Comparison of ENCODE assay signal across 18 cellular contexts in genomic region chr5:61289241-61289640, GRCh38. TPM values are rescaled to one million over a fixed set of nuclear protein-coding genes. Genes with fewer than 3 reads are reported as not detected.
A peak's percentile ranks its signal among the peaks of the same experiment; 100 is the strongest.
DNase-seq lines count a peak whose midpoint lies in the region; ATAC-seq, FAIRE-seq and TF ChIP-seq lines count a peak whose summit lies in the region.
"Had no signal": no experiment of that assay in that cellular context is flagged by ENCODE, and none has a peak within 500 bp of the region (broad histone marks: within the 10 kb centered on the region; RNA-seq: fewer than 3 reads in every experiment).

No MANE protein-coding gene starts in this region.

- no peak overlapping the region for H3K4me3 ChIP-seq in GM12878
- no peak overlapping the region for H3K4me3 ChIP-seq in keratinocyte (ENCODE audit: control insufficient read depth in 2 of 3, extremely low read depth in 1 of 3, insufficient read depth in 2 of 3, low read depth in 1 of 3, low read length in 3 of 3)
- H3K4me3 ChIP-seq in vagina: no peak overlapping the region
- H3K4me3 ChIP-seq: adrenal gland, gastroesophageal sphincter had no signal

- no peaks in the 10 kb centered on the region for H3K4me1 ChIP-seq in GM12878 (ENCODE audit: control insufficient read depth, insufficient read depth, low read length)
- H3K4me1 ChIP-seq in keratinocyte (ENCODE audit: control insufficient read depth, extremely low read depth, insufficient read depth, low read length): no peaks in the 10 kb centered on the region
- H3K4me1 ChIP-seq in vagina: no peaks in the 10 kb centered on the region
- H3K4me1 ChIP-seq: adrenal gland had no signal

- RAD21 ChIA-PET in GM12878 (lab: Charles Lee; ENCODE audit: unreplicated experiment): no interaction called here

- 69% methylated on average over 2 of the region's 2 CpGs for WGBS in GM12878 (ENCODE audit: insufficient coverage, insufficient replicate concordance, low lambda C conversion rate, missing lambda C conversion rate)

- SMC1A ChIA-PET in GM12878 (lab: Charles Lee; ENCODE audit: uncharacterized antibody, unreplicated experiment): no interaction called here

- H3K9ac ChIP-seq in GM12878 (ENCODE audit: control insufficient read depth, insufficient read depth, low read length): no peak overlapping the region
- H3K9ac ChIP-seq in keratinocyte (ENCODE audit: control insufficient read depth, extremely low read depth, insufficient read depth, low read length): no peak overlapping the region

- no peak for TF ChIP-seq RAD21 in GM12878 (IDR thresholded peaks at IDR 0.05; ENCODE audit: insufficient read depth, low read depth, low read length)

- H3K9me3 ChIP-seq in GM12878 (replicated peaks; ENCODE audit: control insufficient read depth, insufficient read depth, low read length): no peaks in the 10 kb centered on the region
- no peaks in the 10 kb centered on the region for H3K9me3 ChIP-seq in keratinocyte (ENCODE audit: control insufficient read depth, low read depth, low read length)
- no peaks in the 10 kb centered on the region for H3K9me3 ChIP-seq in vagina
- H3K9me3 ChIP-seq: adrenal gland, gastroesophageal sphincter had no signal

- TF ChIP-seq CTCF in GM12878 (IDR thresholded peaks at IDR 0.05 in 2 of 3, conservative IDR thresholded peaks at IDR 0.05 in 1 of 3; ENCODE audit: control insufficient read depth in 2 of 3, extremely low read depth in 1 of 3, insufficient read depth in 1 of 3, low read depth in 3 of 3, low read length in 3 of 3) (no peak), keratinocyte (optimal IDR thresholded peaks at IDR 0.05 in 1 of 3, IDR thresholded peaks at IDR 0.05 in 1 of 3, conservative IDR thresholded peaks at IDR 0.05 in 1 of 3; ENCODE audit: extremely low read depth in 1 of 3, insufficient read depth in 2 of 3, low read length in 3 of 3) (peak in 2 of 3 experiments; percentile 25 to 27), vagina (IDR thresholded peaks at IDR 0.05) (no peak), glutamatergic neuron (IDR thresholded peaks at IDR 0.05; ENCODE audit: partially characterized antibody, unreplicated experiment) (no peak)

- peak; percentile 26 for ATAC-seq in stimulated activated naive CD8-positive, alpha-beta T cell treated with anti-CD3 and anti-CD28 coated beads, Interleukin-15, Interleukin-2, amounts not matched to agents 100 U/mL and 50 U/mL, for 24 hours
- no peak for ATAC-seq in stimulated activated naive CD8-positive, alpha-beta T cell treated with anti-CD3 and anti-CD28 coated beads, Interleukin-15, amount 100 ng/mL, for 72 hours
- peak; percentile 23 for ATAC-seq in GM12878
- ATAC-seq: gastroesophageal sphincter; naive thymus-derived CD8-positive, alpha-beta T cell had no signal

- no peaks in the 10 kb centered on the region for H3K4me1 Mint-ChIP-seq in stimulated activated naive CD8-positive, alpha-beta T cell treated with anti-CD3 and anti-CD28 coated beads, Interleukin-15, amount 100 ng/mL, for 72 hours
- H3K4me1 Mint-ChIP-seq in glutamatergic neuron (ENCODE audit: low read depth, unreplicated experiment): no peaks in the 10 kb centered on the region
- H3K4me1 Mint-ChIP-seq: naive thymus-derived CD8-positive, alpha-beta T cell had no signal

- intact Hi-C loops in GM12878 (cut with micrococcal nuclease; ENCODE audit: unreplicated experiment): no loop called here
- intact Hi-C loops in vagina (cut with DNase I): no loop called here

- no peaks in the 10 kb centered on the region for H3K27me3 Mint-ChIP-seq in stimulated activated naive CD8-positive, alpha-beta T cell treated with anti-CD3 and anti-CD28 coated beads, Interleukin-15, amount 100 ng/mL, for 72 hours
- H3K27me3 Mint-ChIP-seq in glutamatergic neuron (ENCODE audit: unreplicated experiment): peaks cover 2% of the 10 kb centered on the region
- H3K27me3 Mint-ChIP-seq: naive thymus-derived CD8-positive, alpha-beta T cell had no signal

- H3K4me3 Mint-ChIP-seq in stimulated activated naive CD8-positive, alpha-beta T cell treated with anti-CD3 and anti-CD28 coated beads, Interleukin-15, amount 100 ng/mL, for 72 hours: no peak overlapping the region
- no peak overlapping the region for H3K4me3 Mint-ChIP-seq in glutamatergic neuron (ENCODE audit: unreplicated experiment)
- H3K4me3 Mint-ChIP-seq: naive thymus-derived CD8-positive, alpha-beta T cell; stimulated activated naive CD8-positive, alpha-beta T cell treated with anti-CD3 and anti-CD28 coated beads, Interleukin-15, Interleukin-2, amounts not matched to agents 100 ng/mL and 50 ng/mL, for 24 hours had no signal

- H3K36me3 ChIP-seq in GM12878 (ENCODE audit: control insufficient read depth in 2 of 2, insufficient read depth in 2 of 2, low read length in 1 of 2): no peaks in the 10 kb centered on the region
- peaks cover 0 to 1% of the 10 kb centered on the region in 2 experiments for H3K36me3 ChIP-seq in keratinocyte (ENCODE audit: control insufficient read depth in 2 of 2, extremely low read depth in 1 of 2, insufficient read depth in 2 of 2, low read length in 2 of 2)
- H3K36me3 ChIP-seq in vagina: no peaks in the 10 kb centered on the region
- H3K36me3 ChIP-seq: adrenal gland, gastroesophageal sphincter had no signal

- H3K27me3 ChIP-seq in GM12878 (replicated peaks in 1 of 2; ENCODE audit: control insufficient read depth in 2 of 2, insufficient read depth in 2 of 2, low read length in 1 of 2): no peaks in the 10 kb centered on the region
- H3K27me3 ChIP-seq in keratinocyte (ENCODE audit: control insufficient read depth, extremely low read depth, insufficient read depth, low read length): no peaks in the 10 kb centered on the region
- no peaks in the 10 kb centered on the region for H3K27me3 ChIP-seq in vagina
- H3K27me3 ChIP-seq: adrenal gland, gastroesophageal sphincter had no signal

- no peaks in the 10 kb centered on the region for H3K9me3 Mint-ChIP-seq in stimulated activated naive CD8-positive, alpha-beta T cell treated with anti-CD3 and anti-CD28 coated beads, Interleukin-15, amount 100 ng/mL, for 72 hours
- no peaks in the 10 kb centered on the region for H3K9me3 Mint-ChIP-seq in glutamatergic neuron (ENCODE audit: unreplicated experiment)
- H3K9me3 Mint-ChIP-seq: naive thymus-derived CD8-positive, alpha-beta T cell; stimulated activated naive CD8-positive, alpha-beta T cell treated with anti-CD3 and anti-CD28 coated beads, Interleukin-15, Interleukin-2, amounts not matched to agents 100 ng/mL and 50 ng/mL, for 24 hours had no signal

- H3K9me1 ChIP-seq in keratinocyte (ENCODE audit: control insufficient read depth, extremely low read depth, insufficient read depth, low read length): no peaks in the 10 kb centered on the region

- in situ Hi-C loops in GM12878 (cut with MboI): no loop called here

- FAIRE-seq in GM12878 (lab: Jason Lieb, UNC) (no peak), keratinocyte (lab: Jason Lieb, UNC) (no peak)
- FAIRE-seq: endometrium had no signal

- POLR2A ChIA-PET in GM12878 (lab: Charles Lee): interaction anchor here (0.6 kb wide), 1 partner anchor 25 kb away, joined by 3 read pairs; no protein-coding TSS in a partner anchor

- dilution Hi-C loops in keratinocyte (cut with MboI; ENCODE audit: extremely low pct_ligation_motif_present, low sequenced_read_pairs): no loop called here

- no peaks in the 10 kb centered on the region for H4K20me1 ChIP-seq in GM12878 (ENCODE audit: control insufficient read depth, insufficient read depth)
- no peaks in the 10 kb centered on the region for H4K20me1 ChIP-seq in keratinocyte (ENCODE audit: control insufficient read depth, extremely low read depth, insufficient read depth, low read length)

- H2AFZ ChIP-seq in GM12878 (ENCODE audit: control insufficient read depth, low read depth, low read length) (no peak overlapping the region), keratinocyte (ENCODE audit: control insufficient read depth, low read length) (no peak overlapping the region)

- no TSS peak for BruUV-seq in GM12878 (replicated peaks; lab: Mats Ljungman, UMichigan)

- no peak for TF ChIP-seq POLR2A in GM12878 (IDR thresholded peaks at IDR 0.05; ENCODE audit: low read depth, low read length)
- TF ChIP-seq POLR2A in vagina (IDR thresholded peaks at IDR 0.05): no peak

- no peak for TF ChIP-seq EP300 in GM12878 (IDR thresholded peaks at IDR 0.05; ENCODE audit: borderline replicate concordance in 1 of 2, control insufficient read depth in 1 of 2, low read depth in 2 of 2, low read length in 2 of 2)

- H3K27ac ChIP-seq in GM12878 (ENCODE audit: control insufficient read depth, insufficient read depth): no peak overlapping the region
- H3K27ac ChIP-seq in keratinocyte (ENCODE audit: control insufficient read depth, insufficient read depth, low read length): no peak overlapping the region
- no peak overlapping the region for H3K27ac ChIP-seq in vagina
- H3K27ac ChIP-seq: adrenal gland, gastroesophageal sphincter had no signal

- CTCF ChIA-PET in GM12878 (lab: Yijun Ruan, JAX): no interaction called here

- no peaks in the 10 kb centered on the region for H3K79me2 ChIP-seq in GM12878 (ENCODE audit: control insufficient read depth, insufficient read depth, low read length)
- no peaks in the 10 kb centered on the region for H3K79me2 ChIP-seq in keratinocyte (ENCODE audit: control insufficient read depth, insufficient read depth, low read length)

- DNase-seq in stimulated activated naive CD8-positive, alpha-beta T cell treated with anti-CD3 and anti-CD28 coated beads, Interleukin-15, Interleukin-2, amounts not matched to agents 100 U/mL and 50 U/mL, for 24 hours: no peak
- no peak for DNase-seq in stimulated activated naive CD8-positive, alpha-beta T cell treated with anti-CD3 and anti-CD28 coated beads, Interleukin-15, amount 100 ng/mL, for 72 hours
- DNase-seq in GM12878 (ENCODE audit: low read depth, low spot score) (no peak), keratinocyte (ENCODE audit: low read depth, low spot score) (no peak), vagina (ENCODE audit: extremely low spot score in 2 of 2) (no peak), AG20443 (ENCODE audit: low spot score) (no peak), glutamatergic neuron (no peak)
- no peak for DNase-seq in activated T-cell treated with anti-CD3 and anti-CD28 coated beads, Interleukin-2, amount 50 U/mL, for 1 hour
- DNase-seq: activated CD4-positive, CD25-positive, alpha-beta regulatory T cell; adrenal gland; central memory CD4-positive, alpha-beta T cell; naive thymus-derived CD8-positive, alpha-beta T cell; NCI-H187 treated with DMSO at 0.1 percent for 48 hours; NCI-H82; stimulated activated CD4-positive, alpha-beta T cell treated with anti-CD3 and anti-CD28 coated beads, Interleukin-15, amount 100 ng/mL, for 24 hours had no signal

- H3K36me3 Mint-ChIP-seq in glutamatergic neuron (ENCODE audit: unreplicated experiment): peaks cover 4% of the 10 kb centered on the region
- H3K36me3 Mint-ChIP-seq: naive thymus-derived CD8-positive, alpha-beta T cell had no signal

- H3K4me2 ChIP-seq in GM12878 (ENCODE audit: control insufficient read depth, insufficient read depth) (no peak overlapping the region), keratinocyte (ENCODE audit: control insufficient read depth, extremely low read depth, insufficient read depth, low read depth, low read length) (no peak overlapping the region)

- H3K27ac Mint-ChIP-seq in stimulated activated naive CD8-positive, alpha-beta T cell treated with anti-CD3 and anti-CD28 coated beads, Interleukin-15, amount 100 ng/mL, for 72 hours: no peak overlapping the region
- no peak overlapping the region for H3K27ac Mint-ChIP-seq in glutamatergic neuron (ENCODE audit: unreplicated experiment)
- H3K27ac Mint-ChIP-seq: naive thymus-derived CD8-positive, alpha-beta T cell; stimulated activated naive CD8-positive, alpha-beta T cell treated with anti-CD3 and anti-CD28 coated beads, Interleukin-15, Interleukin-2, amounts not matched to agents 100 ng/mL and 50 ng/mL, for 24 hours had no signal

RNA-seq across cellular contexts. Expression of gene ZSWIM6, which starts 42.8 kb away (rescaled TPM):
- 16.7 and 17.8 TPM in 2 replicates for total RNA-seq in GM12878 (2013; cell fraction: nucleolus; rRNA removed)
- 2.7 and 3.0 TPM in 2 replicates for total RNA-seq in GM12878 (2014; rRNA removed)
- total RNA-seq in GM12878 (2014; rRNA removed; fragmentation: Illumina TruSeq; extraction: Trizol): 3.8 and 4.1 TPM in 2 replicates
- 5.9 and 6.2 TPM in 2 replicates for total RNA-seq in GM12878 (2021)
- polyA plus RNA-seq in GM12878 (2011; ENCODE audit: low read depth): 0.63 TPM
- 5.7 and 6.1 TPM in 2 replicates for polyA plus RNA-seq in GM12878 (2011; rRNA removed)
- polyA plus RNA-seq in GM12878 (2011; cell fraction: cytosol; rRNA removed): 4.9 and 5.2 TPM in 2 replicates
- 8.4 and 11.4 TPM in 2 replicates for polyA plus RNA-seq in GM12878 (2011; cell fraction: nucleus; rRNA removed)
- polyA plus RNA-seq in GM12878 (2012): 0.60 and 0.86 TPM in 2 replicates
- 5.3 and 6.2 TPM in 2 replicates for polyA plus RNA-seq in GM12878 (2014; fragmentation: Illumina TruSeq; extraction: Trizol)
- 1 to 10 TPM; 1.5 to 2.1 TPM for polyA plus RNA-seq in GM12878 (2014; fragmentation: Nextera tagmentation; extraction: Ambion mirVana)
- 4.7 TPM in 2 replicates for polyA plus RNA-seq in GM12878 (2014; rRNA removed)
- polyA plus RNA-seq in GM12878 (2016; fragmentation: Nextera tagmentation; extraction: Ambion mirVana): under 1 TPM; 0.53 to 0.59 TPM
- polyA minus RNA-seq in GM12878 (2011; rRNA and poly(A)+ RNA removed): 12.2 and 13.0 TPM in 2 replicates
- polyA minus RNA-seq in GM12878 (2011; cell fraction: cytosol; rRNA and poly(A)+ RNA removed): 3.7 and 4.1 TPM in 2 replicates
- 7.5 and 10.0 TPM in 2 replicates for polyA minus RNA-seq in GM12878 (2011; cell fraction: nucleus; rRNA and poly(A)+ RNA removed)
- polyA plus RNA-seq in keratinocyte: 8.6 to 10.8 TPM (median 9.9 TPM) in 3 replicates
- polyA plus RNA-seq in keratinocyte (2011; ENCODE audit: low read depth): 4.0 TPM
- polyA plus RNA-seq in keratinocyte (2011; cell fraction: cytosol; rRNA removed): 3.8 and 5.9 TPM in 2 replicates
- 22.8 TPM in 2 replicates for polyA plus RNA-seq in keratinocyte (2011; cell fraction: nucleus; rRNA removed)
- 5.3 and 8.5 TPM in 2 replicates for polyA plus RNA-seq in keratinocyte (2012; ENCODE audit: low replicate concordance)
- polyA minus RNA-seq in keratinocyte: 13.6 to 25.3 TPM (median 22.6 TPM) in 3 replicates
- 8.1 TPM for polyA minus RNA-seq in keratinocyte (2011; cell fraction: cytosol; rRNA and poly(A)+ RNA removed)
- 22.2 and 34.2 TPM in 2 replicates for polyA minus RNA-seq in keratinocyte (2011; cell fraction: nucleus; rRNA and poly(A)+ RNA removed)
- 16.7 TPM for total RNA-seq in vagina
- 50.2 TPM for total RNA-seq in glutamatergic neuron (ENCODE audit: unreplicated experiment)

Comparison
In these comparisons a context has a peak if more than half of its experiments do, and no peak if none do; other contexts are left out.
1. CTCF ChIP-seq: peak in keratinocyte (2 of 3); none in GM12878 (0 of 3), vagina (0 of 3) and glutamatergic neuron (single experiment).